8 cellular contexts compared by ENCODE assay signal in the genomic region with DNA sequence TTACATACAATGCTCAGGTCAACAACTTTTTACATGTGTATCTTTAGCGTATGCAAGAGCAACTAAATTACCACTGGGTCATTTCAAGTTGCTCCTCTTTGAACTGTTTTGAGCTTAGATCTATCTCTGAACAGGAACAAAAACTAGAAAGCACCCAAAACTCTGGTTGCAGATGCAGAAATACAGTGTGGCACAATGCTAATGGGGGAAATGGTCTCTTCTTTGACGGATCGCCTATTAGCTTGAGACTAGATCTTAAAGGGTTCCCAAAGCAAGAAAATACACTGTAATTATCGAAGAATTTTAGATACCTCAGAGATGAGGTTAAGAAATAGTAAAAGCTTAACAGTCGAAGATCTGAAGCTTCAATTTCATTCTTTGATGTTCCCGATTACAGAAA. TPM values are rescaled to one million over a fixed set of nuclear protein-coding genes. Genes with fewer than 3 reads are reported as not detected.
DNase-seq lines count a peak whose midpoint lies in the region; ATAC-seq lines count a peak whose summit lies in the region.

No MANE protein-coding gene starts in this region.

- no peak for DNase-seq in T-helper 2 cell treated with Interferon-gamma antibody and Interleukin-4, amounts not matched to agents 5 μg/mL and 100 μg/mL, for 36 hours (ENCODE audit: low spot score)
- DNase-seq in T-helper 2 cell = no peak
- DNase-seq in NOMO-1 treated with DMSO at 0.1 percent for 48 hours (lab: John Stamatoyannopoulos, UW; ENCODE audit: unreplicated experiment) = peak; percentile 71
- DNase-seq in dermis blood vessel endothelial cell = peak; percentile 36
- peak in 3 of 10 donors; percentile 30 to 44 (median 40) for DNase-seq in naive thymus-derived CD8-positive, alpha-beta T cell
- DNase-seq in A172 (ENCODE audit: low spot score) = no peak

- no peaks in the 10 kb centered on the region for H3K27me3 Mint-ChIP-seq in T-helper 2 cell treated with Interferon-gamma antibody and Interleukin-4, amounts not matched to agents 5 μg/mL and 100 μg/mL, for 36 hours (ENCODE audit: low read depth)
- no peaks in the 10 kb centered on the region for H3K27me3 Mint-ChIP-seq in naive thymus-derived CD8-positive, alpha-beta T cell

- no peaks in the 10 kb centered on the region for H3K9me3 Mint-ChIP-seq in T-helper 2 cell treated with Interferon-gamma antibody and Interleukin-4, amounts not matched to agents 5 μg/mL and 100 μg/mL, for 36 hours
- H3K9me3 Mint-ChIP-seq in naive thymus-derived CD8-positive, alpha-beta T cell = no peaks in the 10 kb centered on the region

- H3K27ac Mint-ChIP-seq in T-helper 2 cell treated with Interferon-gamma antibody and Interleukin-4, amounts not matched to agents 5 μg/mL and 100 μg/mL, for 36 hours = peak overlapping the region; percentile 88
- H3K27ac Mint-ChIP-seq in naive thymus-derived CD8-positive, alpha-beta T cell = peak overlapping the region; percentile 88 to 100 (median 96)

- POLR2A ChIA-PET in naive thymus-derived CD8-positive, alpha-beta T cell (lab: Charles Lee) = interaction anchor here (0.9 to 7.4 kb wide), 13 partner anchors 9 to 1145 kb away, joined by 3 to 119 read pairs (median 8); partner anchors contain the start of genes ACAP2 and XXYLT1

- peak in 1 of 2 donors; percentile 7 for ATAC-seq in naive thymus-derived CD8-positive, alpha-beta T cell
- no peak for ATAC-seq in GM18517 (IDR thresholded peaks at IDR 0.05; ENCODE audit: unreplicated experiment)
- ATAC-seq in HG02759 (IDR thresholded peaks at IDR 0.05; ENCODE audit: unreplicated experiment) = no peak

- H3K4me3 Mint-ChIP-seq in T-helper 2 cell treated with Interferon-gamma antibody and Interleukin-4, amounts not matched to agents 5 μg/mL and 100 μg/mL, for 36 hours = peak overlapping the region; percentile 89
- peak overlapping the region; percentile 89 to 96 (median 94) for H3K4me3 Mint-ChIP-seq in naive thymus-derived CD8-positive, alpha-beta T cell

- peaks cover 18% of the 10 kb centered on the region for H3K36me3 Mint-ChIP-seq in T-helper 2 cell treated with Interferon-gamma antibody and Interleukin-4, amounts not matched to agents 5 μg/mL and 100 μg/mL, for 36 hours (ENCODE audit: low read depth)
- H3K36me3 Mint-ChIP-seq in naive thymus-derived CD8-positive, alpha-beta T cell = peaks cover 2 to 19% (median 4%) of the 10 kb centered on the region in 3 donors

- peaks cover 73% of the 10 kb centered on the region for H3K4me1 Mint-ChIP-seq in T-helper 2 cell treated with Interferon-gamma antibody and Interleukin-4, amounts not matched to agents 5 μg/mL and 100 μg/mL, for 36 hours (ENCODE audit: low read depth)
- H3K4me1 Mint-ChIP-seq in naive thymus-derived CD8-positive, alpha-beta T cell = peaks cover 43 to 79% (median 72%) of the 10 kb centered on the region in 4 donors

RNA-seq across cellular contexts. Expression of gene PPP1R2, which starts 0.9 kb away (rescaled TPM):
- total RNA-seq in dermis blood vessel endothelial cell = 139 and 277 TPM in 2 replicates
- total RNA-seq in naive thymus-derived CD8-positive, alpha-beta T cell = 100 to 1,000 TPM; 140 to 147 TPM
- polyA plus RNA-seq in naive thymus-derived CD8-positive, alpha-beta T cell = 100 to 1,000 TPM; 244 to 265 (median 245) TPM
- total RNA-seq in A172 (2014; rRNA removed; shearing (Covaris generic)) = 61.4 and 180 TPM in 2 replicates

RNA-seq across cellular contexts. Expression of gene APOD, which starts 41.5 kb away (rescaled TPM):
- total RNA-seq in dermis blood vessel endothelial cell = 16.2 and 27.1 TPM in 2 replicates
- total RNA-seq in naive thymus-derived CD8-positive, alpha-beta T cell = not detected
- not detected for polyA plus RNA-seq in naive thymus-derived CD8-positive, alpha-beta T cell
- 0.17 and 0.50 TPM in 2 replicates for total RNA-seq in A172 (2014; rRNA removed; shearing (Covaris generic))

Comparison
In these comparisons a context has a peak if more than half of its experiments do, and no peak if none do; other contexts are left out.
1. DNase-seq: peak in NOMO-1 treated with DMSO at 0.1 percent for 48 hours (single experiment) and dermis blood vessel endothelial cell (single experiment); none in T-helper 2 cell treated with Interferon-gamma antibody and Interleukin-4, amounts not matched to agents 5 μg/mL and 100 μg/mL, for 36 hours (single experiment), T-helper 2 cell (0 of 5) and A172 (single experiment).
2. RNA of gene APOD, which starts 41.5 kb away (total RNA-seq): 16.2 to 27.1 TPM in dermis blood vessel endothelial cell; 0.17 to 0.50 TPM in A172 and not detected in naive thymus-derived CD8-positive, alpha-beta T cell; every median in the first group is over 10 times any median in the second.